18 cellular contexts compared by ENCODE assay signal in genomic region chr13:32638739-32639138, GRCh38. TPM values are rescaled to one million over a fixed set of nuclear protein-coding genes. Genes with fewer than 3 reads are reported as not detected.
DNase-seq lines count a peak whose midpoint lies in the region; ATAC-seq, FAIRE-seq and TF ChIP-seq lines count a peak whose summit lies in the region.
"Had no signal": no experiment of that assay in that cellular context is flagged by ENCODE, and none has a peak within 500 bp of the region (broad histone marks: within the 10 kb centered on the region; RNA-seq: fewer than 3 reads in every experiment).

No MANE protein-coding gene starts in this region.

- DNase-seq in activated CD4-positive, alpha-beta T cell treated with anti-CD3 and anti-CD28 coated beads for 36 hours: peak; percentile 50
- no peak for DNase-seq in activated CD4-positive, alpha-beta T cell treated with anti-CD3 and anti-CD28 coated beads, Interleukin-2, amount 50 U/mL, for 1 hour
- DNase-seq in stimulated activated naive CD4-positive, alpha-beta T cell treated with Interleukin-2 at 50 U/mL for 16 hours (lab: John Stamatoyannopoulos, UW): peak; percentile 50
- no peak for DNase-seq in stimulated activated naive CD4-positive, alpha-beta T cell (lab: John Stamatoyannopoulos, UW)
- DNase-seq in K562 (ENCODE audit: extremely low read depth in 1 of 4, low spot score in 3 of 4) (no peak), upper lobe of right lung (no peak), LoVo (ENCODE audit: low spot score) (no peak), nucleus accumbens (lab: John Stamatoyannopoulos, UW) (no peak)
- DNase-seq: GM23248, NCI-H1436, NCI-H1930, NCI-H226, PC-9 had no signal

- POLR2A ChIA-PET in activated CD4-positive, alpha-beta T cell treated with anti-CD3 and anti-CD28 coated beads for 36 hours (lab: Charles Lee): no interaction called here
- POLR2A ChIA-PET in K562 (lab: Yijun Ruan, JAX): no interaction called here

- TF ChIP-seq EP300 in K562 (IDR thresholded peaks at IDR 0.05; ENCODE audit: low read length): no peak

- H3K27me3 ChIP-seq in K562 (ENCODE audit: control insufficient read depth in 2 of 2, insufficient read depth in 2 of 2, low read length in 2 of 2) (no peaks in the 10 kb centered on the region), upper lobe of right lung (no peaks in the 10 kb centered on the region)
- H3K27me3 ChIP-seq: BE2C, SJSA1 had no signal

- BruUV-seq in K562 (replicated peaks; lab: Mats Ljungman, UMichigan): no TSS peak

- WGBS in K562 (ENCODE audit: insufficient coverage, low coverage, missing lambda C conversion rate): 34% methylated on average over 7 of the region's 9 CpGs

- H4K20me1 ChIP-seq in K562 (replicated peaks; ENCODE audit: control insufficient read depth, insufficient read depth, low read length): 0 out of 2 replicates have a peak, but pooled peaks cover 8% of the 10 kb centered on the region

- H3K9me1 ChIP-seq in K562 (ENCODE audit: control insufficient read depth, insufficient read depth, low read length): no peaks in the 10 kb centered on the region

- in situ Hi-C loops in K562 (cut with MboI): no loop called here

- no peak overlapping the region for H3K27ac Mint-ChIP-seq in activated CD4-positive, alpha-beta T cell treated with anti-CD3 and anti-CD28 coated beads for 36 hours
- H3K27ac Mint-ChIP-seq: CD4-positive, alpha-beta T cell had no signal

- TF ChIP-seq CTCF in K562 (IDR thresholded peaks at IDR 0.05 in 2 of 3, conservative IDR thresholded peaks at IDR 0.05 in 1 of 3; ENCODE audit: insufficient read depth in 2 of 3, low read depth in 1 of 3, low read length in 3 of 3) (no peak), upper lobe of right lung (IDR thresholded peaks at IDR 0.05) (no peak)

- TF ChIP-seq RAD21 in K562 (CRISPR knock-in tag; conservative IDR thresholded peaks at IDR 0.05 in 1 of 2, IDR thresholded peaks at IDR 0.05 in 1 of 2): no peak

- H2AFZ ChIP-seq in K562 (ENCODE audit: low read depth, low read length): no peak overlapping the region
- H2AFZ ChIP-seq: GM23248, PC-9 had no signal

- peaks cover 72% of the 10 kb centered on the region for H3K79me2 ChIP-seq in K562 (ENCODE audit: control insufficient read depth, insufficient read depth, low read length)

- CTCF ChIA-PET in activated CD4-positive, alpha-beta T cell treated with anti-CD3 and anti-CD28 coated beads for 36 hours (lab: Charles Lee): interaction anchor here (1.0 to 4.0 kb wide), 4 partner anchors 12 to 1033 kb away, joined by 3 to 25 read pairs (median 6); no protein-coding TSS in a partner anchor
- CTCF ChIA-PET in K562 (lab: Yijun Ruan, JAX; ENCODE audit: low intra/inter-chr PET ratio): interaction anchor here (2.3 kb wide), 1 partner anchor 52 kb away, joined by 11 read pairs; the partner anchor contains the start of gene PDS5B

- H3K9me3 ChIP-seq in K562 (replicated peaks; ENCODE audit: control insufficient read depth, insufficient read depth, low read depth, low read length) (no peaks in the 10 kb centered on the region), upper lobe of right lung (no peaks in the 10 kb centered on the region)
- H3K9me3 ChIP-seq: BE2C, Caco-2, HAP-1, SJSA1 had no signal

- H3K27ac ChIP-seq in K562 (ENCODE audit: extremely low read depth, low read depth, low read length) (no peak overlapping the region), upper lobe of right lung (no peak overlapping the region)
- H3K27ac ChIP-seq: GM23248, PC-9, SJSA1 had no signal

- H3K4me3 ChIP-seq in K562: no peak overlapping the region
- no peak overlapping the region for H3K4me3 ChIP-seq in upper lobe of right lung
- H3K4me3 ChIP-seq: GM23248, HAP-1, PC-9, SJSA1 had no signal

- H3K9ac ChIP-seq in K562 (ENCODE audit: insufficient read depth in 1 of 2, low read depth in 2 of 2, low read length in 2 of 2): no peak overlapping the region
- H3K9ac ChIP-seq: GM23248 had no signal

- TF ChIP-seq POLR2A in K562 (conservative IDR thresholded peaks at IDR 0.05): no peak

- no peak overlapping the region for H3K4me2 ChIP-seq in K562 (ENCODE audit: insufficient read depth, low read length)
- H3K4me2 ChIP-seq: PC-9 had no signal

- H3K27me3 Mint-ChIP-seq in activated CD4-positive, alpha-beta T cell treated with anti-CD3 and anti-CD28 coated beads for 36 hours: no peaks in the 10 kb centered on the region
- H3K27me3 Mint-ChIP-seq: CD4-positive, alpha-beta T cell had no signal

- H3K4me1 ChIP-seq in K562 (replicated peaks in 1 of 2; ENCODE audit: control insufficient read depth in 2 of 2, insufficient read depth in 2 of 2, low read length in 2 of 2) (no peaks in the 10 kb centered on the region; a peak in 4 of 5 replicates), upper lobe of right lung (peaks cover 16% of the 10 kb centered on the region)
- H3K4me1 ChIP-seq: Caco-2 had no signal

- H3K36me3 Mint-ChIP-seq in activated CD4-positive, alpha-beta T cell treated with anti-CD3 and anti-CD28 coated beads for 36 hours (ENCODE audit: low read depth): no peaks in the 10 kb centered on the region

- FAIRE-seq in K562 (lab: Jason Lieb, UNC): no peak

- no peak overlapping the region for H3K4me3 Mint-ChIP-seq in activated CD4-positive, alpha-beta T cell treated with anti-CD3 and anti-CD28 coated beads for 36 hours
- H3K4me3 Mint-ChIP-seq: CD4-positive, alpha-beta T cell had no signal

- intact Hi-C loops in activated CD4-positive, alpha-beta T cell treated with anti-CD3 and anti-CD28 coated beads for 36 hours (cut with DNase I, micrococcal nuclease): loop anchor here (1.0 kb wide), 2 partner anchors 51 to 52 kb away; partner anchors contain the start of gene PDS5B (in 1 of the 2)
- intact Hi-C loops in K562 (cut with micrococcal nuclease): loop anchor here (1.0 kb wide), 1 partner anchor 52 kb away; the partner anchor contains the start of gene PDS5B
- intact Hi-C loops in upper lobe of right lung (cut with DNase I): no loop called here

- H3K4me1 Mint-ChIP-seq in activated CD4-positive, alpha-beta T cell treated with anti-CD3 and anti-CD28 coated beads for 36 hours: peaks cover 37% of the 10 kb centered on the region

- H3K36me3 ChIP-seq in K562 (ENCODE audit: control insufficient read depth, insufficient read depth, low read length) (no peaks in the 10 kb centered on the region), upper lobe of right lung (no peaks in the 10 kb centered on the region)
- H3K36me3 ChIP-seq: BE2C, HAP-1, SJSA1 had no signal

- H3K9me3 Mint-ChIP-seq in activated CD4-positive, alpha-beta T cell treated with anti-CD3 and anti-CD28 coated beads for 36 hours (ENCODE audit: low read depth): no peaks in the 10 kb centered on the region
- H3K9me3 Mint-ChIP-seq: CD4-positive, alpha-beta T cell had no signal

- no peak for ATAC-seq in activated CD4-positive, alpha-beta T cell treated with anti-CD3 and anti-CD28 coated beads for 36 hours
- ATAC-seq in K562 (no peak), upper lobe of right lung (peak; percentile 50)

TF ChIP-seq in K562, 482 proteins besides CTCF, POLR2A, EP300 and RAD21:
- peak; percentile 22; the same call in 1 of the 2 replicates for TF ChIP-seq EGR1 (conservative IDR thresholded peaks at IDR 0.05)
- TF ChIP-seq SAFB2 (IDR thresholded peaks at IDR 0.05; ENCODE audit: borderline replicate concordance, low read depth, low read length, severe bottlenecking): no peak

RNA-seq across cellular contexts. Expression of gene PDS5B, which starts 52.5 kb away (rescaled TPM):
- 10 to 100 TPM; 51.3 to 75.7 TPM for total RNA-seq in activated CD4-positive, alpha-beta T cell treated with anti-CD3 and anti-CD28 coated beads for 36 hours
- 12.8 and 71.8 TPM in 2 replicates for total RNA-seq in K562 (2011; cell fraction: chromatin; rRNA removed; ENCODE audit: low replicate concordance)
- total RNA-seq in K562 (2011; cell fraction: nucleolus; rRNA removed): 5.8 and 9.7 TPM in 2 replicates
- 20.5 and 29.9 TPM in 2 replicates for total RNA-seq in K562 (2011; cell fraction: nucleoplasm; rRNA removed)
- total RNA-seq in K562 (2014; rRNA removed) (13.1 and 13.5 TPM in 2 replicates), K562 (2014; rRNA removed; fragmentation: Illumina TruSeq; extraction: Trizol) (14.4 and 15.6 TPM in 2 replicates), K562 (2015; rRNA removed; fragmentation: Illumina TruSeq; extraction: Trizol) (19.3 and 20.8 TPM in 2 replicates), K562 (2021) (23.7 TPM in 2 replicates), upper lobe of right lung (49.6 TPM)
- polyA plus RNA-seq in K562 (2011; rRNA removed) (6.2 and 10.2 TPM in 2 replicates), K562 (2014; fragmentation: Illumina TruSeq; extraction: Trizol) (12.6 and 19.2 TPM in 2 replicates), K562 (2014; fragmentation: Nextera tagmentation; extraction: Ambion mirVana) (1 to 10 TPM; 6.2 TPM), K562 (2014; rRNA removed) (10.6 and 13.0 TPM in 2 replicates)
- 1.9 and 2.9 TPM in 2 replicates for polyA plus RNA-seq in K562 (2011; cell fraction: cytosol; rRNA removed)
- polyA plus RNA-seq in K562 (2011; cell fraction: nucleus; rRNA removed): 5.9 and 7.5 TPM in 2 replicates
- 6.5 and 10.7 TPM in 2 replicates for polyA plus RNA-seq in K562 (2012)
- polyA minus RNA-seq in K562 (2011; rRNA and poly(A)+ RNA removed): 31.5 and 31.8 TPM in 2 replicates
- polyA minus RNA-seq in K562 (2011; cell fraction: cytosol; rRNA and poly(A)+ RNA removed): 12.0 and 20.3 TPM in 2 replicates
- 20.5 and 34.2 TPM in 2 replicates for polyA minus RNA-seq in K562 (2011; cell fraction: nucleus; rRNA and poly(A)+ RNA removed)

Comparison
In these comparisons a context has a peak if more than half of its experiments do, and no peak if none do; other contexts are left out.
1. DNase-seq: peak in activated CD4-positive, alpha-beta T cell treated with anti-CD3 and anti-CD28 coated beads for 36 hours (single experiment) and stimulated activated naive CD4-positive, alpha-beta T cell treated with Interleukin-2 at 50 U/mL for 16 hours (single experiment); none in activated CD4-positive, alpha-beta T cell treated with anti-CD3 and anti-CD28 coated beads, Interleukin-2, amount 50 U/mL, for 1 hour (single experiment), stimulated activated naive CD4-positive, alpha-beta T cell (0 of 6), K562 (0 of 4), upper lobe of right lung (single experiment), LoVo (single experiment) and nucleus accumbens (0 of 56).